Comparison of ENCODE assay signal across 16 cellular contexts in the genomic region with DNA sequence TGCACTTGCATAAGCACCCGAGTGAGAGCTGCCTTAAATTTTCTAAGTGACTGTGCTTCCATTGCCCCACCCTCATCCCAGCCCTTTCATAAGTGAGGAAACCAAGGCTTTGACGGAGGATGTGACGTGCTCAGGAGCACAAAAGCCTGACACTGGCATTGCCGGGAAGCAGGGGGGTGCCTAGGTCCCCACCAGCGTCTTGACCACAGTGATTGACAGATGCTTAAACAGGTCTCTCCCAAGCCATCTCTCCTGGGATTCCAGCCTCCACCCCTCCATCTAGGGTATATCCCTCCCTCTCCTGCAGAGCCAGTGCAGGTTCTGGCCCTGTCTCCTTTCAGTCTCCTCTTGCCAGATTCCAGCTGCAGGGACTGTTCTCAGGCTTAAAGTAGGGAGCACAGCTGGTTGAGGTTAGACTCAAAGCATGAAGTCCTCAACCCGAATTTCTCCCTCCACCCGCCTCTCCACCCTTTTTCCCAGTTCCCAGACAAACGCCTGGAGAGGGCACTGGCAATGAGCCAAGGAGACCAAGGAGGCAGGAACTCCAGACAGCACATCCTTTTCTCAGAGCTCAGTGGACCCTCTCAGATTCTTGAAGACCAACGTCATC.
DNase-seq lines count a peak whose midpoint lies in the region; ATAC-seq and TF ChIP-seq lines count a peak whose summit lies in the region.
"Had no signal": no experiment of that assay in that cellular context is flagged by ENCODE, and none has a peak within 500 bp of the region (broad histone marks: within the 10 kb centered on the region; RNA-seq: fewer than 3 reads in every experiment).

No MANE protein-coding gene starts in this region.

- TF ChIP-seq CTCF in Caco-2 (IDR thresholded peaks at IDR 0.05; ENCODE audit: insufficient read depth in 1 of 2, low read depth in 1 of 2, low read length in 1 of 2, severe bottlenecking in 1 of 2, unreplicated experiment in 1 of 2), result no peak
- TF ChIP-seq CTCF in coronary artery (IDR thresholded peaks at IDR 0.05), result no peak
- TF ChIP-seq CTCF in sigmoid colon (IDR thresholded peaks at IDR 0.05), result no peak
- TF ChIP-seq CTCF in esophagus squamous epithelium (IDR thresholded peaks at IDR 0.05), result no peak

- H3K36me3 ChIP-seq in Caco-2 (ENCODE audit: control insufficient read depth, insufficient read depth, low read length) (no peaks in the 10 kb centered on the region), sigmoid colon (no peaks in the 10 kb centered on the region), esophagus squamous epithelium (no peaks in the 10 kb centered on the region)
- H3K36me3 ChIP-seq: BLaER1 treated with 17β-estradiol and CSF1 and Interleukin-3, amounts not matched to agents 10 nM and 100 nM had no signal

- H3K4me3 Mint-ChIP-seq in Caco-2 (ENCODE audit: unreplicated experiment), result no peak overlapping the region
- no peak overlapping the region for H3K4me3 Mint-ChIP-seq in effector memory CD8-positive, alpha-beta T cell
- H3K4me3 Mint-ChIP-seq: CD4-positive, CD25-positive, alpha-beta regulatory T cell; H9 had no signal

- POLR2A ChIA-PET in Caco-2 (lab: Charles Lee), result no interaction called here

- CTCF ChIA-PET in Caco-2 (lab: Charles Lee), result interaction anchor here (0.8 kb wide), 1 partner anchor 9 kb away, joined by 5 read pairs; no protein-coding TSS in a partner anchor

- H3K27me3 Mint-ChIP-seq in Caco-2 (ENCODE audit: insufficient read depth, unreplicated experiment), result no peaks in the 10 kb centered on the region
- peaks cover 7 to 36% of the 10 kb centered on the region in 2 donors for H3K27me3 Mint-ChIP-seq in effector memory CD8-positive, alpha-beta T cell
- H3K27me3 Mint-ChIP-seq: CD4-positive, CD25-positive, alpha-beta regulatory T cell had no signal

- no peaks in the 10 kb centered on the region for H3K9me3 Mint-ChIP-seq in Caco-2 (ENCODE audit: unreplicated experiment)
- no peaks in the 10 kb centered on the region for H3K9me3 Mint-ChIP-seq in effector memory CD8-positive, alpha-beta T cell
- H3K9me3 Mint-ChIP-seq: CD4-positive, CD25-positive, alpha-beta regulatory T cell; H9 had no signal

- H3K4me1 Mint-ChIP-seq in Caco-2 (ENCODE audit: low read depth, unreplicated experiment), result peaks cover 22% of the 10 kb centered on the region
- no peaks in the 10 kb centered on the region for H3K4me1 Mint-ChIP-seq in effector memory CD8-positive, alpha-beta T cell (ENCODE audit: low read depth in 2 of 2)
- H3K4me1 Mint-ChIP-seq: CD4-positive, CD25-positive, alpha-beta regulatory T cell; H9 had no signal

- no TSS peak for BruUV-seq in Caco-2 (replicated peaks; lab: Mats Ljungman, UMichigan)

- H3K4me1 ChIP-seq in Caco-2 (peaks cover 38% of the 10 kb centered on the region), sigmoid colon (no peaks in the 10 kb centered on the region), esophagus squamous epithelium (no peaks in the 10 kb centered on the region)

- no peak for ATAC-seq in effector memory CD8-positive, alpha-beta T cell (replicated peaks)

- H3K27ac ChIP-seq in coronary artery (no peak overlapping the region), sigmoid colon (no peak overlapping the region), esophagus squamous epithelium (no peak overlapping the region)
- H3K27ac ChIP-seq: BLaER1 treated with 17β-estradiol and CSF1 and Interleukin-3, amounts not matched to agents 10 nM and 100 nM had no signal

- no peak overlapping the region for H3K4me3 ChIP-seq in Caco-2 (ENCODE audit: low read depth, low read length)
- H3K4me3 ChIP-seq in coronary artery, result no peak overlapping the region
- no peak overlapping the region for H3K4me3 ChIP-seq in sigmoid colon
- no peak overlapping the region for H3K4me3 ChIP-seq in esophagus squamous epithelium
- H3K4me3 ChIP-seq: BLaER1 treated with 17β-estradiol and CSF1 and Interleukin-3, amounts not matched to agents 10 nM and 100 nM had no signal

- peak overlapping the region; percentile 79 for H3K27ac Mint-ChIP-seq in Caco-2 (ENCODE audit: unreplicated experiment)
- no peak overlapping the region for H3K27ac Mint-ChIP-seq in effector memory CD8-positive, alpha-beta T cell
- H3K27ac Mint-ChIP-seq: H9 had no signal

- no peak for TF ChIP-seq EP300 in sigmoid colon (IDR thresholded peaks at IDR 0.05)

- peaks cover 6% of the 10 kb centered on the region for H3K36me3 Mint-ChIP-seq in Caco-2 (ENCODE audit: insufficient read depth, unreplicated experiment)
- no peaks in the 10 kb centered on the region for H3K36me3 Mint-ChIP-seq in effector memory CD8-positive, alpha-beta T cell (ENCODE audit: insufficient read depth)
- H3K36me3 Mint-ChIP-seq: CD4-positive, CD25-positive, alpha-beta regulatory T cell had no signal

- no peak for DNase-seq in Caco-2
- peak; percentile 62 for DNase-seq in coronary artery (ENCODE audit: low spot score)
- peak; percentile 42 for DNase-seq in islet precursor cell
- peak; percentile 28 for DNase-seq in sigmoid colon
- no peak for DNase-seq in MV-4-11 (lab: John Stamatoyannopoulos, UW)
- DNase-seq in esophagus squamous epithelium (lab: John Stamatoyannopoulos, UW), result no peak
- DNase-seq in effector memory CD8-positive, alpha-beta T cell, result no peak
- DNase-seq in NCI-H748 treated with DMSO at 0.1 percent for 48 hours (lab: John Stamatoyannopoulos, UW), result no peak
- DNase-seq: ACHN; CD4-positive, CD25-positive, alpha-beta regulatory T cell; DMS153; DMS79 treated with DMSO at 0.1 percent for 48 hours; EL; GOT3; H9 had no signal

- 58 to 66% methylated on average over 9 of the region's 9 CpGs for WGBS in sigmoid colon, 2 donors
- WGBS in esophagus squamous epithelium, 2 donors, result 54 to 60% methylated on average over 4 to 9 of the region's 9 CpGs

- H3K9me3 ChIP-seq in Caco-2 (no peaks in the 10 kb centered on the region), sigmoid colon (no peaks in the 10 kb centered on the region), esophagus squamous epithelium (no peaks in the 10 kb centered on the region)
- H3K9me3 ChIP-seq: BLaER1 treated with 17β-estradiol and CSF1 and Interleukin-3, amounts not matched to agents 10 nM and 100 nM had no signal

- H3K27me3 ChIP-seq in Caco-2 (replicated peaks; ENCODE audit: control insufficient read depth, insufficient read depth, low read length), result no peaks in the 10 kb centered on the region
- peaks cover 0 to 4% (median 0%) of the 10 kb centered on the region in 3 donors for H3K27me3 ChIP-seq in sigmoid colon
- H3K27me3 ChIP-seq in esophagus squamous epithelium, result peaks cover 0 to 31% (median 0%) of the 10 kb centered on the region in 4 donors
- H3K27me3 ChIP-seq: BLaER1 treated with 17β-estradiol and CSF1 and Interleukin-3, amounts not matched to agents 10 nM and 100 nM had no signal

- no peak for TF ChIP-seq POLR2A in sigmoid colon (IDR thresholded peaks at IDR 0.05)
- no peak for TF ChIP-seq POLR2A in esophagus squamous epithelium (IDR thresholded peaks at IDR 0.05)

- intact Hi-C loops in Caco-2 (cut with micrococcal nuclease; ENCODE audit: unreplicated experiment), result no loop called here
- intact Hi-C loops in sigmoid colon (cut with DNase I), result no loop called here
- intact Hi-C loops in esophagus squamous epithelium (cut with DNase I), result no loop called here

Comparison
In these comparisons a context has a peak if more than half of its experiments do, and no peak if none do; other contexts are left out.
1. DNase-seq: peak in coronary artery (single experiment), islet precursor cell (single experiment) and sigmoid colon (single experiment); none in Caco-2 (0 of 2), MV-4-11 (single experiment), esophagus squamous epithelium (single experiment), effector memory CD8-positive, alpha-beta T cell (0 of 3) and NCI-H748 treated with DMSO at 0.1 percent for 48 hours (single experiment).